8 cellular contexts compared by ENCODE assay signal in the genomic region with DNA sequence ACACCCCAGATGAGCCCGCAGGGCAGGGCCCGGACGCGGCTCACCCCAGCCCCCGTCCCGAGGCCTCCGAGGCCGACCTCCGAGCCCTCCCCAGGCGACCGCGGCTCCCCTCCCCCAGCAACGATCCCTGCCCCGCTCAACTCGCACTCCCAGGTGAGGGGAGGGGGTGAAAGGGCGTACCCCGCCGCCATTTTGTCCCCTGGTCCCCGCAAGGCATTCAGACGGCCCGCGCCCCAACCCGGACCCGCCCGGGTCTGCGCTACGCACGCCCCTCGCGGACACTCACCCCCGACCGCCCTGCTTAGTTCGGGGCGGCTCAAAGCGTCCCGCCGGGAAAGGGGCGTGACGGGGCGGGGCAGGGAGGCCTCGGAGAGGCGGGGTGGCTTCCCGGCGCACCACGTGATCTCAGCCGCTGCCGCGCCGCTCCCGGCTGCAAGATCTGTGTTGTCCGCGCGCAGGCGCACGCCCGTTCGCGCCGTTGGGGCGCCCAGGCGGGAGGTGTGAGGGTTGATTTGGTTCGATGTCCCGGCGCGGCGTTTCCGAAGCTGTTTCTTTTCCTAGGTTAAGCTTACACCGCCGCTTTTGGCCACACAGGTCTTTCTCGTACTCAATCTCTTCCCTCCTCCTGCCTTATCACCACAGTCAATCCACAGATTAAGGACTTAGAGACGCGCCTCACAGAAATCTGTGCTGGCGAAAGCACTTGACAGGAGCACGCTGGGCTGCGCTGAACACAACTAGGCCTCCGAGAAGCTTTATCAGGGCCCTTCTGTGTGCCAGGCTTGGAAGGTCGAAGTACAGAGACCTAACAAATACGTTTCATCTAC. TPM values are rescaled to one million over a fixed set of nuclear protein-coding genes. Genes with fewer than 3 reads are reported as not detected.
A peak's percentile ranks its signal among the peaks of the same experiment; 100 is the strongest.
DNase-seq lines count a peak whose midpoint lies in the region; ATAC-seq and TF ChIP-seq lines count a peak whose summit lies in the region.

A gene with protein sequence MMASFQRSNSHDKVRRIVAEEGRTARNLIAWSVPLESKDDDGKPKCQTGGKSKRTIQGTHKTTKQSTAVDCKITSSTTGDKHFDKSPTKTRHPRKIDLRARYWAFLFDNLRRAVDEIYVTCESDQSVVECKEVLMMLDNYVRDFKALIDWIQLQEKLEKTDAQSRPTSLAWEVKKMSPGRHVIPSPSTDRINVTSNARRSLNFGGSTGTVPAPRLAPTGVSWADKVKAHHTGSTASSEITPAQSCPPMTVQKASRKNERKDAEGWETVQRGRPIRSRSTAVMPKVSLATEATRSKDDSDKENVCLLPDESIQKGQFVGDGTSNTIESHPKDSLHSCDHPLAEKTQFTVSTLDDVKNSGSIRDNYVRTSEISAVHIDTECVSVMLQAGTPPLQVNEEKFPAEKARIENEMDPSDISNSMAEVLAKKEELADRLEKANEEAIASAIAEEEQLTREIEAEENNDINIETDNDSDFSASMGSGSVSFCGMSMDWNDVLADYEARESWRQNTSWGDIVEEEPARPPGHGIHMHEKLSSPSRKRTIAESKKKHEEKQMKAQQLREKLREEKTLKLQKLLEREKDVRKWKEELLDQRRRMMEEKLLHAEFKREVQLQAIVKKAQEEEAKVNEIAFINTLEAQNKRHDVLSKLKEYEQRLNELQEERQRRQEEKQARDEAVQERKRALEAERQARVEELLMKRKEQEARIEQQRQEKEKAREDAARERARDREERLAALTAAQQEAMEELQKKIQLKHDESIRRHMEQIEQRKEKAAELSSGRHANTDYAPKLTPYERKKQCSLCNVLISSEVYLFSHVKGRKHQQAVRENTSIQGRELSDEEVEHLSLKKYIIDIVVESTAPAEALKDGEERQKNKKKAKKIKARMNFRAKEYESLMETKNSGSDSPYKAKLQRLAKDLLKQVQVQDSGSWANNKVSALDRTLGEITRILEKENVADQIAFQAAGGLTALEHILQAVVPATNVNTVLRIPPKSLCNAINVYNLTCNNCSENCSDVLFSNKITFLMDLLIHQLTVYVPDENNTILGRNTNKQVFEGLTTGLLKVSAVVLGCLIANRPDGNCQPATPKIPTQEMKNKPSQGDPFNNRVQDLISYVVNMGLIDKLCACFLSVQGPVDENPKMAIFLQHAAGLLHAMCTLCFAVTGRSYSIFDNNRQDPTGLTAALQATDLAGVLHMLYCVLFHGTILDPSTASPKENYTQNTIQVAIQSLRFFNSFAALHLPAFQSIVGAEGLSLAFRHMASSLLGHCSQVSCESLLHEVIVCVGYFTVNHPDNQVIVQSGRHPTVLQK (N-terminal part only) (minus strand): TSS at position 328 of the 827 bp plus-strand sequence. CDS start 21,523 bp downstream, outside the sequence.

- ATAC-seq in GM19351 (IDR thresholded peaks at IDR 0.05; ENCODE audit: unreplicated experiment): peak; percentile 79
- ATAC-seq in HG03521 (IDR thresholded peaks at IDR 0.05; ENCODE audit: unreplicated experiment): peak; percentile 92
- peak; percentile 91 to 96 (median 95) for ATAC-seq in right lobe of liver

- TF ChIP-seq POLR2A in right lobe of liver (IDR thresholded peaks at IDR 0.05): peak; percentile 67

- H3K4me1 ChIP-seq in right lobe of liver: peaks cover 0 to 25% (median 14%) of the 10 kb centered on the region in 4 donors

- peak within 1 kb of the TSS; percentile 85 to 93 (median 90) for H3K27ac ChIP-seq in right lobe of liver

- DNase-seq in C1 segment of cervical spinal cord (lab: John Stamatoyannopoulos, UW): peak; percentile 37 to 95 (median 88)
- DNase-seq in NCI-H774 (lab: John Stamatoyannopoulos, UW): peak; percentile 90
- DNase-seq in activated CD4-positive, alpha-beta T cell treated with anti-CD3 and anti-CD28 coated beads, Interleukin-2, amount 50 U/mL, for 48 hours: peak; percentile 94 to 95
- DNase-seq in dermis microvascular lymphatic vessel endothelial cell (ENCODE audit: low read depth in 2 of 2): peak; percentile 73 to 91
- peak; percentile 96 to 98 (median 97) for DNase-seq in right lobe of liver
- DNase-seq in stimulated activated CD4-positive, alpha-beta T cell treated with anti-CD3 and anti-CD28 coated beads, Interleukin-4, amount 100 ng/mL, for 24 hours: peak; percentile 91

- no peaks in the 10 kb centered on the region for H3K27me3 ChIP-seq in right lobe of liver

- H3K36me3 ChIP-seq in right lobe of liver: no peaks in the 10 kb centered on the region

- intact Hi-C loops in right lobe of liver (cut with DNase I): no loop called here

- WGBS in right lobe of liver (ENCODE audit: insufficient coverage, low coverage, low lambda C conversion rate, missing lambda C conversion rate): under 1% methylated on average over 15 of the region's 78 CpGs

- no peaks in the 10 kb centered on the region for H3K9me3 ChIP-seq in right lobe of liver

- peak in 2 of 4 donors; percentile 9 to 27 for TF ChIP-seq CTCF in right lobe of liver (IDR thresholded peaks at IDR 0.05)

- H3K4me3 ChIP-seq in right lobe of liver: peak within 1 kb of the TSS; percentile 76 to 82 (median 78)

RNA-seq across cellular contexts. Expression of the gene that starts here (rescaled TPM):
- total RNA-seq in dermis microvascular lymphatic vessel endothelial cell (5.3 and 7.7 TPM in 2 replicates), right lobe of liver (10 to 100 TPM in 3 of 6 experiments, 1 to 10 TPM in 3; 6.7 to 17.3 (median 10.4) TPM)

Comparison
In these comparisons a context has a peak if more than half of its experiments do, and no peak if none do; other contexts are left out.
1. Peak in every context shown above with its lines: DNase-seq, ATAC-seq, H3K4me3 ChIP-seq and H3K27ac ChIP-seq.